8 cellular contexts compared by ENCODE assay signal in the genomic region with DNA sequence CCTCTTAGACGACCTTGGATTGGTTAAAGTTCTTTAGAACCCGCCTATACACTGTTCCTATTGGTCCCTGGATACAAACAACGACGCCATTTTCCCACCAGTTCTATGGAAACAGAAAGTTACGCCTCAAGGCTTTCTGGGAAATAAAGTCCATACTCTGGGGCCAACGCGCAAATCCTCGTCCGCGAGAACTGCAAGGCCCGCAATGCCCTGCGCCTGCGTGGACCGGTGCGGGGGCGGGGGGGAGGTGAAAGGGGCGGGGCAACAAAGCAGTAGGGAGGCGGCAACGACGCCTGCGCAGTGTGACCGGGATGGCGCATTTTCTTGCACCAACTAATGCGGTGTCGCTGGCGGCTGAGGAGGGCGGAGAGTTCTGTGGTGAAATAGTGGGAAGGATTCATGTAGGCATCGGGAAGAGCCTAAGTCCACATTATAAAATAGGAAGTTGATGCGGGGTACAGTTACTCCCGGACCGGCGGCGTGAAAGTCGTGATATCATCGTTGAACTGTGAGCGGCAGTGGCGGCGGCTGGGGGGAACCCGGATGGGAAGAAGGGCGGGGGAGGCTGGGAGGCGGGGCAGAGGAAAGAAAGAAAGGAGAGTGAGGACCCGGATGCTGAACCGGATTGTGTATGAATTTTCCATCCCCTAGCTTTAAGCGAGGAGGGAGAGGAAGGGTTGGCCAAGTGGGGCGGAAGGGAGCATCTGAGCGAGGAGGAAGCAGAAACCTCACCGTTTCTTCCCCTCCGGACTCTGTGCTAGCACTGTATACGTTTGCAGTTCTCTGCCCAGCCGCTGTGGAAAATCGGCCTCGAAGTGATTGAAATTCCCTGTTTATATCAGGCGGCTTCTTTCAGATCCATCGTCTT. TPM values are rescaled to one million over a fixed set of nuclear protein-coding genes. Genes with fewer than 3 reads are reported as not detected.
DNase-seq lines count a peak whose midpoint lies in the region; ATAC-seq and TF ChIP-seq lines count a peak whose summit lies in the region.

Gene GGPS1 (plus strand): TSS at position 300 of the 868 bp plus-strand sequence. CDS start 6,695 bp downstream, outside the sequence.

- H4K20me1 ChIP-seq in DND-41 (ENCODE audit: insufficient read depth, low read length), result peaks cover 50% of the 10 kb centered on the region

- H3K27me3 ChIP-seq in DND-41 (ENCODE audit: insufficient read depth, low read length, poor library complexity), result no peaks in the 10 kb centered on the region
- no peaks in the 10 kb centered on the region for H3K27me3 ChIP-seq in Peyer's patch
- H3K27me3 ChIP-seq in esophagus muscularis mucosa, result no peaks in the 10 kb centered on the region
- no peaks in the 10 kb centered on the region for H3K27me3 ChIP-seq in muscle layer of colon (ENCODE audit: control insufficient read depth in 1 of 2, insufficient read depth in 2 of 2, low read length in 2 of 2)

- H2AFZ ChIP-seq in DND-41 (ENCODE audit: low read depth, low read length), result peak within 1 kb of the TSS; percentile 83

- intact Hi-C loops in esophagus muscularis mucosa (cut with DNase I), result loop anchor here (5.0 to 10.0 kb wide), 4 partner anchors 76 to 204 kb away; partner anchors contain the start of genes B3GALNT2 and TOMM20

- H3K9ac ChIP-seq in DND-41 (ENCODE audit: low read depth, low read length), result peak within 1 kb of the TSS; percentile 96
- H3K9ac ChIP-seq in muscle layer of colon (ENCODE audit: low read length), result peak within 1 kb of the TSS; percentile 91

- H3K36me3 ChIP-seq in DND-41 (ENCODE audit: insufficient read depth, low read length), result peaks cover 42% of the 10 kb centered on the region
- peaks cover 37% of the 10 kb centered on the region for H3K36me3 ChIP-seq in KOPT-K1 (ENCODE audit: insufficient read depth, low read length)
- H3K36me3 ChIP-seq in Peyer's patch, result no peaks in the 10 kb centered on the region
- H3K36me3 ChIP-seq in esophagus muscularis mucosa, result no peaks in the 10 kb centered on the region
- no peaks in the 10 kb centered on the region for H3K36me3 ChIP-seq in muscle layer of colon (ENCODE audit: insufficient read depth, low read length)

- peak; percentile 72 to 85 for TF ChIP-seq POLR2A in Peyer's patch (IDR thresholded peaks at IDR 0.05)
- TF ChIP-seq POLR2A in esophagus muscularis mucosa (IDR thresholded peaks at IDR 0.05; ENCODE audit: low read depth), result peak; percentile 77

- no peak for TF ChIP-seq EP300 in esophagus muscularis mucosa (IDR thresholded peaks at IDR 0.05)

- H3K9me3 ChIP-seq in DND-41 (ENCODE audit: insufficient read depth, low read length, severe bottlenecking), result no peaks in the 10 kb centered on the region
- H3K9me3 ChIP-seq in KOPT-K1 (ENCODE audit: insufficient read depth, low read length, poor library complexity, severe bottlenecking), result no peaks in the 10 kb centered on the region
- H3K9me3 ChIP-seq in Peyer's patch, result no peaks in the 10 kb centered on the region
- H3K9me3 ChIP-seq in esophagus muscularis mucosa, result no peaks in the 10 kb centered on the region
- no peaks in the 10 kb centered on the region for H3K9me3 ChIP-seq in muscle layer of colon (ENCODE audit: low read length)

- H3K79me2 ChIP-seq in DND-41 (ENCODE audit: insufficient read depth, low read length), result peaks cover 92% of the 10 kb centered on the region

- peak within 1 kb of the TSS; percentile 97 for H3K27ac ChIP-seq in DND-41 (ENCODE audit: low read length)
- H3K27ac ChIP-seq in KOPT-K1 (ENCODE audit: low read depth, low read length, poor library complexity, severe bottlenecking), result peak within 1 kb of the TSS; percentile 87
- H3K27ac ChIP-seq in Peyer's patch, result peak within 1 kb of the TSS; percentile 92 to 98 (median 95)
- H3K27ac ChIP-seq in esophagus muscularis mucosa (replicated peaks in 1 of 4), result peak within 1 kb of the TSS; percentile 90 to 99 (median 98)
- peak within 1 kb of the TSS; percentile 99 for H3K27ac ChIP-seq in muscle layer of colon (ENCODE audit: low read depth, low read length)

- peaks cover 62% of the 10 kb centered on the region for H3K4me1 ChIP-seq in DND-41 (ENCODE audit: insufficient read depth, low read length)
- peaks cover 0 to 53% (median 14%) of the 10 kb centered on the region in 4 donors for H3K4me1 ChIP-seq in Peyer's patch
- H3K4me1 ChIP-seq in esophagus muscularis mucosa, result peaks cover 57 to 77% (median 75%) of the 10 kb centered on the region in 4 donors
- H3K4me1 ChIP-seq in muscle layer of colon (ENCODE audit: insufficient read depth, low read length), result peaks cover 56% of the 10 kb centered on the region

- DNase-seq in DND-41 (peak; percentile 98), Peyer's patch (peak; percentile 97 to 99 (median 99)), esophagus muscularis mucosa (ENCODE audit: extremely low spot score) (peak; percentile 100)
- peak; percentile 98 to 99 for DNase-seq in activated T-cell treated with anti-CD3 and anti-CD28 coated beads, Interleukin-2, amount 50 U/mL, for 48 hours
- peak; percentile 99 for DNase-seq in stimulated activated CD8-positive, alpha-beta memory T cell treated with anti-CD3 and anti-CD28 coated beads, Interleukin-7, amount 100 ng/mL, for 24 hours (ENCODE audit: low read depth)

- WGBS in esophagus muscularis mucosa, result under 1% methylated on average over 51 of the region's 54 CpGs

- TF ChIP-seq CTCF in DND-41 (IDR thresholded peaks at IDR 0.05; ENCODE audit: borderline replicate concordance, extremely low read depth, low read length, poor library complexity, severe bottlenecking), result no peak
- TF ChIP-seq CTCF in Peyer's patch (IDR thresholded peaks at IDR 0.05), result peak in 2 of 6 experiments; percentile 27 to 40
- TF ChIP-seq CTCF in esophagus muscularis mucosa (IDR thresholded peaks at IDR 0.05), result peak in 1 of 3 experiments; percentile 17

- ATAC-seq in DND-41 (ENCODE audit: insufficient read depth, low read depth) (peak; percentile 87), GM21825 (IDR thresholded peaks at IDR 0.05; ENCODE audit: unreplicated experiment) (peak; percentile 68)

- H3K4me3 ChIP-seq in DND-41 (ENCODE audit: low read depth in 1 of 2, low read length in 2 of 2) (peak within 1 kb of the TSS; percentile 81), Peyer's patch (peak within 1 kb of the TSS; percentile 55 to 95 (median 84)), esophagus muscularis mucosa (peak within 1 kb of the TSS; percentile 73 to 100 (median 86)), muscle layer of colon (ENCODE audit: low read depth in 1 of 2, low read length in 2 of 2) (peak within 1 kb of the TSS; percentile 90 to 97)

- peak within 1 kb of the TSS; percentile 83 for H3K4me2 ChIP-seq in DND-41 (ENCODE audit: insufficient read depth, low read length)

RNA-seq across cellular contexts. Expression of gene GGPS1, which starts in this region (rescaled TPM):
- 10 to 100 TPM; 12.3 to 23.1 (median 18.5) TPM for total RNA-seq in Peyer's patch
- total RNA-seq in esophagus muscularis mucosa, result 10 to 100 TPM; 25.7 to 30.5 (median 28.7) TPM

Comparison
In these comparisons a context has a peak if more than half of its experiments do, and no peak if none do; other contexts are left out.
1. Peak in every context shown above with its lines: DNase-seq, ATAC-seq, H3K4me3 ChIP-seq and H3K27ac ChIP-seq.